In the genomic region with DNA sequence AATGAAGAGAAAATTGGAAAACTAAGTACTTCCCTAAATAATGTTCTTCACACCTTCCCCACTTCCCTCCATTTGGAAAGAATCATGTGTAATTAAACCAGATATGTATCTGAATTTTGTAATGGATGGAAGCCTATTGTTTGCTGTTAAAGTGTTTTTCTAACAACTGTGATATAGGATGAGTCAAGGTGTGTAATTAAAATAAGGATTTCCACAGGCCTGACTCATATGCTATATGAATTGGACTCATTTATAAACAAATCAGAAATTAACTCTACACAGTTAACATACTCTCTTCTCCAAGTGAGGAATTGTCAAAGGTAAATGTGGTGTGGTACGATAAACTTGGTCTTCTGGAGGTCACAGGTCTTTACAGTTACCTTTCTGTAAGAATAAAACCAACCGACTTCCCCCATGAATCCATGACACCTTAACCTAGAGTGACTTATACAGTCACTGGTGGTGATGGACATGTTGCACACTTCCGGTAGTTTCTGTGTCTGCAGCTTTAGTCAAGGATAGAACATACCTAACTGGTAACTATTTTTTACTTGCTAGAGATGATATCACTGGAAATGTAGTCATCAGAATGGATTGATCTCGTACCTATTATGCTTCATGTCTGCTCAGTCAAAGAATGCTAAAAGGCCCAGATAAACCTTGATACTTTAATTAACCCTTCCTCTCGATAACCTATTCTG, we compare ENCODE assay signal across 33 cellular contexts. TPM values are rescaled to one million over a fixed set of nuclear protein-coding genes. Genes with fewer than 3 reads are reported as not detected.
"Had no signal": no experiment of that assay in that cellular context is flagged by ENCODE, and none has a peak within 500 bp of the region (broad histone marks: within the 10 kb centered on the region; RNA-seq: fewer than 3 reads in every experiment).

No MANE protein-coding gene starts in this region.

- ATAC-seq: activated CD8-positive, alpha-beta T cell treated with anti-CD3 and anti-CD28 coated beads, Interleukin-2, amount 10 ng/mL, durations not matched to agents 7 days and 5 days; activated naive CD4-positive, alpha-beta T cell treated with anti-CD3 and anti-CD28 coated beads, Interleukin-2, amount 50 U/mL, for 72 hours; activated T-cell treated with anti-CD3 and anti-CD28 coated beads, Interleukin-2, amount 50 U/mL, for 4 hours; body of pancreas had no signal

- H3K4me3 Mint-ChIP-seq: activated CD4-positive, alpha-beta T cell treated with anti-CD3 and anti-CD28 coated beads, Interleukin-2, amount 10 ng/mL, durations not matched to agents 7 days and 5 days; activated CD8-positive, alpha-beta T cell treated with anti-CD3 and anti-CD28 coated beads, Interleukin-2, amount 10 ng/mL, durations not matched to agents 7 days and 5 days; activated naive CD4-positive, alpha-beta T cell treated with anti-CD3 and anti-CD28 coated beads for 36 hours; activated T-cell treated with anti-CD3 and anti-CD28 coated beads, Interleukin-2, amount 50 U/mL, for 4 hours; activated T-helper 1 cell treated with anti-CD3 and anti-CD28 coated beads, Interleukin-12 subunit alpha, Interleukin-12 subunit beta, Interleukin-2, Interleukin-4 antibody, amounts not matched to agents 30 ng/mL and 10 ng/mL and 1 ng/mL, durations not matched to agents 14 hours and 24 hours and 36 hours; T-helper 1 cell treated with Interleukin-12 subunit alpha and Interleukin-12 subunit beta and Interleukin-4 antibody, amounts not matched to agents 30 μg/mL and 1 μg/mL, for 36 hours; T-helper 2 cell treated with Interferon-gamma antibody and Interleukin-4, amounts not matched to agents 5 μg/mL and 100 μg/mL, for 36 hours had no signal

- DNase-seq: activated CD4-positive, alpha-beta T cell treated with anti-CD3 and anti-CD28 coated beads, Interleukin-2, amount 10 ng/mL, durations not matched to agents 7 days and 5 days; activated CD4-positive, alpha-beta T cell treated with anti-CD3 and anti-CD28 coated beads, Interleukin-2, amount 50 U/mL, for 48 hours; activated CD8-positive, alpha-beta T cell treated with anti-CD3 and anti-CD28 coated beads, Interleukin-2, amount 10 ng/mL, durations not matched to agents 7 days and 5 days; activated gamma-delta T cell treated with Interleukin-2 at 50 U/mL for 16 hours; activated naive CD4-positive, alpha-beta T cell treated with anti-CD3 and anti-CD28 coated beads for 36 hours; activated T-cell treated with anti-CD3 and anti-CD28 coated beads, Interleukin-2, amount 50 U/mL, for 4 hours; adrenal gland; body of pancreas; central memory CD4-positive, alpha-beta T cell; Karpas-422; KBM-7; MG63; NCI-H1048; NCI-H1105 treated with DMSO at 0.1 percent for 48 hours; NCI-H1436 treated with DMSO at 0.1 percent for 48 hours; NCI-H1694 treated with DMSO at 0.1 percent for 48 hours; NCI-H2029; NCI-H510A; NCI-H526; NCI-H748 treated with DMSO at 0.1 percent for 48 hours; PC-9; SHP77 treated with DMSO at 0.1 percent for 48 hours; SK-N-SH had no signal

- H3K27me3 ChIP-seq: adrenal gland, body of pancreas, MG63 had no signal

- H3K9me3 ChIP-seq: adrenal gland, body of pancreas, MG63, SJSA1, SK-N-SH had no signal

- H3K4me3 ChIP-seq: adrenal gland, body of pancreas, MG63, PC-9, SJSA1 had no signal

- H3K36me3 ChIP-seq: adrenal gland, MG63, SJSA1 had no signal

- H3K27ac Mint-ChIP-seq: activated CD4-positive, alpha-beta T cell treated with anti-CD3 and anti-CD28 coated beads, Interleukin-2, amount 10 ng/mL, durations not matched to agents 7 days and 5 days; activated CD8-positive, alpha-beta T cell treated with anti-CD3 and anti-CD28 coated beads, Interleukin-2, amount 10 ng/mL, durations not matched to agents 7 days and 5 days; activated naive CD4-positive, alpha-beta T cell treated with anti-CD3 and anti-CD28 coated beads for 36 hours; activated naive CD4-positive, alpha-beta T cell treated with anti-CD3 and anti-CD28 coated beads, Interleukin-2, amount 50 U/mL, for 72 hours; activated T-helper 1 cell treated with anti-CD3 and anti-CD28 coated beads, Interleukin-12 subunit alpha, Interleukin-12 subunit beta, Interleukin-2, Interleukin-4 antibody, amounts not matched to agents 30 ng/mL and 10 ng/mL and 1 ng/mL, durations not matched to agents 14 hours and 24 hours and 36 hours; T-helper 1 cell treated with Interleukin-12 subunit alpha and Interleukin-12 subunit beta and Interleukin-4 antibody, amounts not matched to agents 30 μg/mL and 1 μg/mL, for 36 hours; T-helper 2 cell treated with Interferon-gamma antibody and Interleukin-4, amounts not matched to agents 5 μg/mL and 100 μg/mL, for 36 hours had no signal

- H3K27ac ChIP-seq: adrenal gland, body of pancreas, PC-9, SJSA1 had no signal

- H3K9me3 Mint-ChIP-seq: activated CD4-positive, alpha-beta T cell treated with anti-CD3 and anti-CD28 coated beads, Interleukin-2, amount 10 ng/mL, durations not matched to agents 7 days and 5 days; activated naive CD4-positive, alpha-beta T cell treated with anti-CD3 and anti-CD28 coated beads for 36 hours; activated naive CD4-positive, alpha-beta T cell treated with anti-CD3 and anti-CD28 coated beads, Interleukin-2, amount 50 U/mL, for 72 hours; activated T-cell treated with anti-CD3 and anti-CD28 coated beads, Interleukin-2, amount 50 U/mL, for 4 hours; activated T-helper 1 cell treated with anti-CD3 and anti-CD28 coated beads, Interleukin-12 subunit alpha, Interleukin-12 subunit beta, Interleukin-2, Interleukin-4 antibody, amounts not matched to agents 30 ng/mL and 10 ng/mL and 1 ng/mL, durations not matched to agents 14 hours and 24 hours and 36 hours; T-helper 1 cell treated with Interleukin-12 subunit alpha and Interleukin-12 subunit beta and Interleukin-4 antibody, amounts not matched to agents 30 μg/mL and 1 μg/mL, for 36 hours; T-helper 2 cell treated with Interferon-gamma antibody and Interleukin-4, amounts not matched to agents 5 μg/mL and 100 μg/mL, for 36 hours had no signal

- H3K4me1 ChIP-seq: adrenal gland, body of pancreas, SJSA1 had no signal

- H3K27me3 Mint-ChIP-seq: activated CD4-positive, alpha-beta T cell treated with anti-CD3 and anti-CD28 coated beads, Interleukin-2, amount 10 ng/mL, durations not matched to agents 7 days and 5 days had no signal

- FAIRE-seq: astrocyte, RCC 7860, TTC549 had no signal

- H3K36me3 Mint-ChIP-seq: activated naive CD4-positive, alpha-beta T cell treated with anti-CD3 and anti-CD28 coated beads, Interleukin-2, amount 50 U/mL, for 72 hours had no signal

RNA-seq across cellular contexts. Expression of a gene that starts 12.8 kb away (rescaled TPM):
- total RNA-seq: activated CD4-positive, alpha-beta T cell treated with anti-CD3 and anti-CD28 coated beads, Interleukin-2, amount 10 ng/mL, durations not matched to agents 7 days and 5 days; activated CD8-positive, alpha-beta T cell treated with anti-CD3 and anti-CD28 coated beads, Interleukin-2, amount 10 ng/mL, durations not matched to agents 7 days and 5 days; activated naive CD4-positive, alpha-beta T cell treated with anti-CD3 and anti-CD28 coated beads for 36 hours; activated naive CD4-positive, alpha-beta T cell treated with anti-CD3 and anti-CD28 coated beads, Interleukin-2, amount 50 U/mL, for 72 hours; activated T-cell treated with anti-CD3 and anti-CD28 coated beads, Interleukin-2, amount 50 U/mL, for 4 hours; activated T-helper 1 cell treated with anti-CD3 and anti-CD28 coated beads, Interleukin-12 subunit alpha, Interleukin-12 subunit beta, Interleukin-2, Interleukin-4 antibody, amounts not matched to agents 30 ng/mL and 10 ng/mL and 1 ng/mL, durations not matched to agents 14 hours and 24 hours and 36 hours; astrocyte; body of pancreas; cerebellum; OCI-LY7; PC-9; SJSA1 had no signal
- polyA plus RNA-seq: adrenal gland, SK-N-SH had no signal
